Comparison of ENCODE assay signal across 33 cellular contexts in genomic region chr20:31749223-31749622, GRCh38.
"Had no signal": no experiment of that assay in that cellular context is flagged by ENCODE, and none has a peak within 500 bp of the region (broad histone marks: within the 10 kb centered on the region; RNA-seq: fewer than 3 reads in every experiment).

No MANE protein-coding gene starts in this region.

- H3K36me3 ChIP-seq: brain microvascular endothelial cell, cardiac muscle cell had no signal

- H3K4me3 ChIP-seq: cardiac muscle cell had no signal

- ATAC-seq: activated CD8-positive, alpha-beta memory T cell treated with anti-CD3 and anti-CD28 coated beads, Interleukin-2, amount 10 ng/mL, durations not matched to agents 7 days and 5 days had no signal

- DNase-seq: activated CD4-positive, alpha-beta memory T cell treated with anti-CD3 and anti-CD28 coated beads, Interleukin-2, amount 10 ng/mL, durations not matched to agents 7 days and 5 days; activated CD4-positive, alpha-beta T cell treated with anti-CD3 and anti-CD28 coated beads for 1 hour; activated CD4-positive, alpha-beta T cell treated with anti-CD3 and anti-CD28 coated beads for 48 hours; activated CD4-positive, CD25-positive, alpha-beta regulatory T cell; activated CD8-positive, alpha-beta memory T cell treated with anti-CD3 and anti-CD28 coated beads for 24 hours; activated CD8-positive, alpha-beta memory T cell treated with anti-CD3 and anti-CD28 coated beads, Interleukin-2, amount 10 ng/mL, durations not matched to agents 7 days and 5 days; activated CD8-positive, alpha-beta memory T cell treated with anti-CD3 and anti-CD28 coated beads, Interleukin-2, amount 50 U/mL, for 48 hours; activated effector memory CD4-positive, alpha-beta T cell treated with Interleukin-2 at 50 U/mL for 16 hours; activated naive CD4-positive, alpha-beta T cell treated with anti-CD3 and anti-CD28 coated beads, Interleukin-2, amount 10 ng/mL, durations not matched to agents 7 days and 5 days; activated naive CD8-positive, alpha-beta T cell treated with anti-CD3 and anti-CD28 coated beads for 36 hours; activated T-cell treated with anti-CD3 and anti-CD28 coated beads, Interleukin-2, amount 50 U/mL, for 48 hours; amniotic stem cell; aorta; brain microvascular endothelial cell; Karpas-422; KBM-7; NCI-H1105; NCI-H1417 treated with DMSO at 0.1 percent for 48 hours; NCI-H187 treated with DMSO at 0.1 percent for 48 hours; NCI-H2081; NCI-H2171 treated with DMSO at 0.1 percent for 48 hours; NCI-H2227 treated with DMSO at 0.1 percent for 48 hours; NCI-H446; NCI-H69; NK-92 treated with Interleukin-12 subunit alpha and Interleukin-12 subunit beta, amount 100 ng/mL, for 24 hours; OCI-M1; Right ventricle myocardium superior; SW 1271; T-helper 1 cell; T-helper 2 cell; T-helper 9 cell had no signal

- H3K27me3 ChIP-seq: brain microvascular endothelial cell, cardiac muscle cell had no signal

- H3K27ac ChIP-seq: brain microvascular endothelial cell, cardiac muscle cell, VCaP had no signal
